In genomic region chr7:6382797-6383196, GRCh38 we compare ENCODE assay signal across 11 cellular contexts. TPM values are rescaled to one million over a fixed set of nuclear protein-coding genes. Genes with fewer than 3 reads are reported as not detected.
DNase-seq lines count a peak whose midpoint lies in the region; ATAC-seq and TF ChIP-seq lines count a peak whose summit lies in the region.
"Had no signal": no experiment of that assay in that cellular context is flagged by ENCODE, and none has a peak within 500 bp of the region (broad histone marks: within the 10 kb centered on the region; RNA-seq: fewer than 3 reads in every experiment).

No MANE protein-coding gene starts in this region.

- in situ Hi-C loops in transverse colon (cut with MboI; ENCODE audit: low pct_ligation_motif_present in 1 of 4, low pct_unique_long_range_greater_than_20kb in 1 of 4, low sequenced_read_pairs in 3 of 4): no loop called here

- H3K27ac ChIP-seq in left ventricle myocardium inferior (replicated peaks): peak overlapping the region; percentile 46
- peak overlapping the region; percentile 68 for H3K27ac ChIP-seq in adipose tissue (ENCODE audit: low read depth, low read length)
- peak overlapping the region; percentile 26 to 98 (median 64) for H3K27ac ChIP-seq in transverse colon
- H3K27ac ChIP-seq: cardiac muscle cell had no signal

- H3K4me3 ChIP-seq in left ventricle myocardium inferior (no peak overlapping the region), transverse colon (no peak overlapping the region)
- H3K4me3 ChIP-seq: cardiac muscle cell had no signal

- TF ChIP-seq EP300 in transverse colon (IDR thresholded peaks at IDR 0.05; ENCODE audit: low read depth): no peak

- H3K27me3 ChIP-seq in left ventricle myocardium inferior (ENCODE audit: low read depth): no peaks in the 10 kb centered on the region
- no peaks in the 10 kb centered on the region for H3K27me3 ChIP-seq in transverse colon
- H3K27me3 ChIP-seq: cardiac muscle cell had no signal

- H3K9me3 ChIP-seq in left ventricle myocardium inferior (replicated peaks): no peaks in the 10 kb centered on the region
- no peaks in the 10 kb centered on the region for H3K9me3 ChIP-seq in transverse colon

- WGBS in adipose tissue, 3 donors: 31 to 81% (median 48%) methylated on average over 4 of the region's 4 CpGs
- 65 to 73% methylated on average over 4 of the region's 4 CpGs for WGBS in transverse colon (ENCODE audit: low coverage in 1 of 2), 2 donors

- H3K36me3 ChIP-seq in left ventricle myocardium inferior (peaks cover 5% of the 10 kb centered on the region), transverse colon (peaks cover 0 to 10% (median 2%) of the 10 kb centered on the region in 4 donors)
- H3K36me3 ChIP-seq: cardiac muscle cell had no signal

- intact Hi-C loops in left ventricle myocardium inferior (cut with micrococcal nuclease): no loop called here
- intact Hi-C loops in Right ventricle myocardium superior (cut with DNase I): loop anchor here (10.0 kb wide), 1 partner anchor 52 kb away; no protein-coding TSS in a partner anchor
- intact Hi-C loops in transverse colon (cut with DNase I; ENCODE audit: low total_unique reads): no loop called here

- H3K4me1 ChIP-seq in left ventricle myocardium inferior (peaks cover 100% of the 10 kb centered on the region), transverse colon (peaks cover 34 to 95% (median 84%) of the 10 kb centered on the region in 4 donors)

- no peak for DNase-seq in left ventricle myocardium inferior
- no peak for DNase-seq in Right ventricle myocardium superior
- DNase-seq in iris pigment epithelial cell (ENCODE audit: low read depth): peak; percentile 59
- no peak for DNase-seq in transverse colon
- DNase-seq in COR-L47 (lab: John Stamatoyannopoulos, UW): no peak
- DNase-seq in HT-29 (ENCODE audit: low spot score): no peak
- no peak for DNase-seq in NCI-H526 treated with DMSO at 0.1 percent for 48 hours (lab: John Stamatoyannopoulos, UW)
- DNase-seq: head of caudate nucleus, NCI-H2227 treated with DMSO at 0.1 percent for 48 hours had no signal

- TF ChIP-seq POLR2A in transverse colon (IDR thresholded peaks at IDR 0.05): no peak

- no peak for ATAC-seq in Right ventricle myocardium superior (ENCODE audit: poor library complexity)

- TF ChIP-seq CTCF in left ventricle myocardium inferior (IDR thresholded peaks at IDR 0.05; ENCODE audit: borderline replicate concordance) (no peak), transverse colon (IDR thresholded peaks at IDR 0.05) (no peak)

RNA-seq across cellular contexts. Expression of gene RAC1, which starts 8.5 kb away (rescaled TPM):
- total RNA-seq in left ventricle myocardium inferior (135 TPM), Right ventricle myocardium superior (124 TPM), transverse colon (100 to 1,000 TPM; 102 to 196 (median 164) TPM)
- polyA plus RNA-seq in adipose tissue: 100 to 1,000 TPM in 2 of 3 donors, 10 to 100 TPM in 1; 84.0 to 187 (median 186) TPM
- 108 and 119 TPM in 2 replicates for total RNA-seq in HT-29 (2014; rRNA removed; shearing (Covaris generic))

RNA-seq across cellular contexts. Expression of gene FAM220A, which starts 34.0 kb away (rescaled TPM):
- total RNA-seq in left ventricle myocardium inferior (24.4 TPM), Right ventricle myocardium superior (31.8 TPM), transverse colon (10 to 100 TPM; 13.4 to 50.7 (median 15.0) TPM)
- 1 to 10 TPM; 5.2 to 9.2 (median 5.6) TPM for polyA plus RNA-seq in adipose tissue
- total RNA-seq in HT-29 (2014; rRNA removed; shearing (Covaris generic)): 6.1 and 8.7 TPM in 2 replicates
